In genomic region chr13:42039457-42039945, GRCh38 we compare ENCODE assay signal across 8 cellular contexts. TPM values are rescaled to one million over a fixed set of nuclear protein-coding genes. Genes with fewer than 3 reads are reported as not detected.
DNase-seq lines count a peak whose midpoint lies in the region; ATAC-seq and TF ChIP-seq lines count a peak whose summit lies in the region.

No MANE protein-coding gene starts in this region.

- ATAC-seq in GM18873 (IDR thresholded peaks at IDR 0.05; ENCODE audit: low FRiP score, unreplicated experiment) = peak; percentile 3

- 13% methylated on average over 14 of the region's 14 CpGs for WGBS in urinary bladder

- H3K9ac ChIP-seq in MM.1S (ENCODE audit: low read length) = peak overlapping the region; percentile 72

- TF ChIP-seq CTCF in 22Rv1 (IDR thresholded peaks at IDR 0.05) (no peak; the same call in 1 of the 2 replicates), MM.1S (IDR thresholded peaks at IDR 0.05; ENCODE audit: low read length) (no peak)

- H3K4me3 ChIP-seq in MM.1S (ENCODE audit: low read length) = peak overlapping the region; percentile 73
- H3K4me3 ChIP-seq in urinary bladder (ENCODE audit: low read depth, low read length) = peak overlapping the region; percentile 94

- H2AFZ ChIP-seq in MM.1S (ENCODE audit: low read length) = peak overlapping the region; percentile 65

- H3K36me3 ChIP-seq in MM.1S (replicated peaks; ENCODE audit: insufficient read depth, low read length) = no peaks in the 10 kb centered on the region
- H3K36me3 ChIP-seq in urinary bladder (ENCODE audit: insufficient read depth) = no peaks in the 10 kb centered on the region

- H3K79me2 ChIP-seq in MM.1S (ENCODE audit: low read length) = peaks cover 4% of the 10 kb centered on the region; the same call in 1 of the 2 replicates

- H3K4me1 ChIP-seq in MM.1S (ENCODE audit: low read length) = no peaks in the 10 kb centered on the region
- H3K4me1 ChIP-seq in urinary bladder (ENCODE audit: insufficient read depth) = no peaks in the 10 kb centered on the region

- no peaks in the 10 kb centered on the region for H3K9me3 ChIP-seq in MM.1S (replicated peaks; ENCODE audit: insufficient read depth, low read length)

- DNase-seq in MM.1S = no peak
- DNase-seq in cerebellum (ENCODE audit: low spot score) = peak; percentile 42
- DNase-seq in medulla oblongata (ENCODE audit: extremely low spot score) = peak; percentile 51
- DNase-seq in NCI-H2196 (lab: John Stamatoyannopoulos, UW; ENCODE audit: unreplicated experiment) = no peak
- DNase-seq in epidermal melanocyte (ENCODE audit: insufficient read length, low spot score) = no peak

- H3K4me2 ChIP-seq in MM.1S (ENCODE audit: low read depth, low read length) = peak overlapping the region; percentile 83; the same call in 1 of the 2 replicates

- no peaks in the 10 kb centered on the region for H3K27me3 ChIP-seq in MM.1S (replicated peaks; ENCODE audit: insufficient read depth, low read length)

- peaks cover 6% of the 10 kb centered on the region; the same call in 1 of the 2 replicates for H3F3A ChIP-seq in MM.1S (ENCODE audit: insufficient read depth, low read length)

- peak overlapping the region; percentile 90 for H3K27ac ChIP-seq in 22Rv1
- H3K27ac ChIP-seq in MM.1S (ENCODE audit: low read length) = peak overlapping the region; percentile 57; the same call in 1 of the 2 replicates
- H3K27ac ChIP-seq in urinary bladder (ENCODE audit: low read depth) = peak overlapping the region; percentile 94

- no peaks in the 10 kb centered on the region for H3K9me2 ChIP-seq in MM.1S (replicated peaks; ENCODE audit: insufficient read depth, low read length)

- H4K20me1 ChIP-seq in MM.1S (ENCODE audit: insufficient read depth, low read length) = no peaks in the 10 kb centered on the region

RNA-seq across cellular contexts. Expression of gene DGKH, which starts 8.9 kb away (rescaled TPM):
- total RNA-seq in cerebellum = 87.1 TPM
- 36.4 TPM for total RNA-seq in urinary bladder
- polyA plus RNA-seq in urinary bladder = 3.4 TPM

Comparison
In these comparisons a context has a peak if more than half of its experiments do, and no peak if none do; other contexts are left out.
1. DNase-seq: peak in cerebellum (single experiment) and medulla oblongata (single experiment); none in MM.1S (single experiment), NCI-H2196 (single experiment) and epidermal melanocyte (single experiment).
2. Peak in every context shown above with its lines, with median percentiles within 50 percentile points of each other: H3K27ac ChIP-seq.